In genomic region chr17:75571197-75571884, GRCh38 we compare ENCODE assay signal across 8 cellular contexts. TPM values are rescaled to one million over a fixed set of nuclear protein-coding genes. Genes with fewer than 3 reads are reported as not detected.
DNase-seq lines count a peak whose midpoint lies in the region; ATAC-seq and FAIRE-seq lines count a peak whose summit lies in the region.
"Had no signal": no experiment of that assay in that cellular context is flagged by ENCODE, and none has a peak within 500 bp of the region (broad histone marks: within the 10 kb centered on the region; RNA-seq: fewer than 3 reads in every experiment).

No MANE protein-coding gene starts in this region.

- ATAC-seq in esophagus mucosa, result peak; percentile 33
- no peak for ATAC-seq in GM21390 (IDR thresholded peaks at IDR 0.05; ENCODE audit: unreplicated experiment)
- ATAC-seq in GM21360 (IDR thresholded peaks at IDR 0.05; ENCODE audit: unreplicated experiment), result no peak

- peak; percentile 55 for DNase-seq in GM19238 (ENCODE audit: insufficient read length, low spot score)
- DNase-seq in NOMO-1 treated with dmso at 0.1 percent for 144 hours (lab: John Stamatoyannopoulos, UW; ENCODE audit: unreplicated experiment), result peak; percentile 91
- DNase-seq in stimulated activated CD8-positive, alpha-beta memory T cell treated with anti-CD3 and anti-CD28 coated beads, Interleukin-4, amount 100 ng/mL, for 48 hours, result peak; percentile 28
- DNase-seq in RCC 7860 (ENCODE audit: low spot score), result no peak
- DNase-seq: activated CD4-positive, alpha-beta T cell treated with anti-CD3 and anti-CD28 coated beads for 48 hours had no signal

- no peak for FAIRE-seq in RCC 7860 (lab: Jason Lieb, UNC)

RNA-seq across cellular contexts. Expression of gene MYO15B, which starts 16.3 kb away (rescaled TPM):
- 15.6 TPM for total RNA-seq in esophagus mucosa

RNA-seq across cellular contexts. Expression of gene LLGL2, which starts 45.8 kb away (rescaled TPM):
- 82.1 TPM for total RNA-seq in esophagus mucosa

RNA-seq across cellular contexts. Expression of gene TSEN54, which starts 55.0 kb away (rescaled TPM):
- 23.2 TPM for total RNA-seq in esophagus mucosa

RNA-seq across cellular contexts. Expression of gene CASKIN2, which starts 56.0 kb away (rescaled TPM):
- total RNA-seq in esophagus mucosa, result 13.9 TPM
